In genomic region chr7:44280993-44281721, GRCh38 we compare ENCODE assay signal across 17 cellular contexts. TPM values are rescaled to one million over a fixed set of nuclear protein-coding genes. Genes with fewer than 3 reads are reported as not detected.
DNase-seq lines count a peak whose midpoint lies in the region; ATAC-seq and TF ChIP-seq lines count a peak whose summit lies in the region.
"Had no signal": no experiment of that assay in that cellular context is flagged by ENCODE, and none has a peak within 500 bp of the region (broad histone marks: within the 10 kb centered on the region; RNA-seq: fewer than 3 reads in every experiment).

No MANE protein-coding gene starts in this region.

- ATAC-seq in T-helper 17 cell (no peak), Right ventricle myocardium superior (ENCODE audit: poor library complexity) (peak; percentile 28), HG02884 (IDR thresholded peaks at IDR 0.05; ENCODE audit: unreplicated experiment) (no peak)
- ATAC-seq: activated CD4-positive, CD25-positive, alpha-beta regulatory T cell treated with anti-CD3 and anti-CD28 coated beads, Interleukin-2, amount 50 U/mL, for 24 hours had no signal

- no peaks in the 10 kb centered on the region for H3K4me1 Mint-ChIP-seq in CD14-positive monocyte
- no peaks in the 10 kb centered on the region for H3K4me1 Mint-ChIP-seq in T-helper 17 cell
- H3K4me1 Mint-ChIP-seq in osteocyte (ENCODE audit: unreplicated experiment) = no peaks in the 10 kb centered on the region
- H3K4me1 Mint-ChIP-seq: memory B cell had no signal

- H3K36me3 Mint-ChIP-seq in CD14-positive monocyte = no peaks in the 10 kb centered on the region
- H3K36me3 Mint-ChIP-seq in T-helper 17 cell (ENCODE audit: low read depth) = no peaks in the 10 kb centered on the region
- no peaks in the 10 kb centered on the region for H3K36me3 Mint-ChIP-seq in osteocyte (ENCODE audit: unreplicated experiment)
- H3K36me3 Mint-ChIP-seq: memory B cell had no signal

- H3K4me3 Mint-ChIP-seq in CD14-positive monocyte (no peak overlapping the region), T-helper 17 cell (no peak overlapping the region), osteocyte (ENCODE audit: unreplicated experiment) (no peak overlapping the region)
- H3K4me3 Mint-ChIP-seq: HFFc6, memory B cell had no signal

- H3K9me3 ChIP-seq in T-helper 17 cell (ENCODE audit: control insufficient read depth, low read length, poor library complexity, severe bottlenecking) = no peaks in the 10 kb centered on the region

- TF ChIP-seq CTCF in CD14-positive monocyte (IDR thresholded peaks at IDR 0.05) (no peak), osteocyte (IDR thresholded peaks at IDR 0.05) (no peak)

- DNase-seq in CD14-positive monocyte (ENCODE audit: low spot score) (peak; percentile 38), T-helper 17 cell (peak in 2 of 3 donors; percentile 3 to 8), Right ventricle myocardium superior (peak; percentile 61), osteocyte (ENCODE audit: extremely low spot score, unreplicated experiment) (peak; percentile 83), NCI-H1436 treated with DMSO at 0.1 percent for 48 hours (lab: John Stamatoyannopoulos, UW) (no peak), NCI-H1105 treated with DMSO at 0.1 percent for 48 hours (lab: John Stamatoyannopoulos, UW) (no peak), NCI-H1694 (lab: John Stamatoyannopoulos, UW) (no peak)
- DNase-seq: activated gamma-delta T cell treated with Interleukin-2 at 50 U/mL for 16 hours; erythroblast; HFFc6; stimulated activated CD4-positive, alpha-beta T cell treated with anti-CD3 and anti-CD28 coated beads, Interleukin-4, amount 100 ng/mL, for 24 hours; stimulated activated naive CD4-positive, alpha-beta T cell treated with Interleukin-2 at 50 U/mL for 16 hours; SW 1271 had no signal

- intact Hi-C loops in CD14-positive monocyte (cut with micrococcal nuclease) = no loop called here
- intact Hi-C loops in Right ventricle myocardium superior (cut with DNase I) = no loop called here

- H3K27me3 Mint-ChIP-seq in CD14-positive monocyte (ENCODE audit: low read depth in 3 of 3) (peaks cover 0 to 1% (median 0%) of the 10 kb centered on the region in 3 donors), T-helper 17 cell (peaks cover 7% of the 10 kb centered on the region), osteocyte (ENCODE audit: unreplicated experiment) (no peaks in the 10 kb centered on the region)

- H3K27ac Mint-ChIP-seq in CD14-positive monocyte = no peak overlapping the region
- no peak overlapping the region for H3K27ac Mint-ChIP-seq in T-helper 17 cell
- no peak overlapping the region for H3K27ac Mint-ChIP-seq in osteocyte (ENCODE audit: unreplicated experiment)
- H3K27ac Mint-ChIP-seq: HFFc6, memory B cell, progenitor cell of endocrine pancreas had no signal

- peaks cover 0 to 5% (median 0%) of the 10 kb centered on the region in 7 donors for H3K9me3 Mint-ChIP-seq in CD14-positive monocyte
- H3K9me3 Mint-ChIP-seq in osteocyte (ENCODE audit: unreplicated experiment) = no peaks in the 10 kb centered on the region
- H3K9me3 Mint-ChIP-seq: HFFc6, memory B cell had no signal

RNA-seq across cellular contexts. Expression of gene CAMK2B, which starts 44.2 kb away (rescaled TPM):
- polyA plus RNA-seq in CD14-positive monocyte = not detected
- total RNA-seq in T-helper 17 cell (under 1 TPM in 1 of 2 donors, not detected in 1; 0.31 TPM), Right ventricle myocardium superior (87.2 TPM), osteocyte (not detected in 2 replicates)

Comparison
In these comparisons a context has a peak if more than half of its experiments do, and no peak if none do; other contexts are left out.
1. DNase-seq: peak in CD14-positive monocyte (single experiment), T-helper 17 cell (2 of 3), Right ventricle myocardium superior (single experiment) and osteocyte (single experiment); none in NCI-H1436 treated with DMSO at 0.1 percent for 48 hours (single experiment), NCI-H1105 treated with DMSO at 0.1 percent for 48 hours (single experiment) and NCI-H1694 (single experiment).
2. RNA of gene CAMK2B, which starts 44.2 kb away (total RNA-seq): 87.2 TPM in Right ventricle myocardium superior (single experiment); 0.31 TPM in T-helper 17 cell and not detected in osteocyte; every median in the first group is over 10 times any median in the second.